In genomic region chr2:222451270-222451674, GRCh38 we compare ENCODE assay signal across 9 cellular contexts. TPM values are rescaled to one million over a fixed set of nuclear protein-coding genes. Genes with fewer than 3 reads are reported as not detected.
A peak's percentile ranks its signal among the peaks of the same experiment; 100 is the strongest.
DNase-seq lines count a peak whose midpoint lies in the region; ATAC-seq, FAIRE-seq and TF ChIP-seq lines count a peak whose summit lies in the region.
"Had no signal": no experiment of that assay in that cellular context is flagged by ENCODE, and none has a peak within 500 bp of the region (broad histone marks: within the 10 kb centered on the region; RNA-seq: fewer than 3 reads in every experiment).

No MANE protein-coding gene starts in this region.

- peak; percentile 100 for ATAC-seq in GM19468 (IDR thresholded peaks at IDR 0.05; ENCODE audit: extremely low read depth, unreplicated experiment)
- peak; percentile 100 for ATAC-seq in HG03139 (IDR thresholded peaks at IDR 0.05; ENCODE audit: unreplicated experiment)
- ATAC-seq in natural killer cell = no peak

- no peak overlapping the region for H3K4me3 Mint-ChIP-seq in natural killer cell

- TF ChIP-seq CTCF in foreskin fibroblast (IDR thresholded peaks at IDR 0.05; ENCODE audit: low read depth, low read length) = no peak
- TF ChIP-seq CTCF in natural killer cell (IDR thresholded peaks at IDR 0.05) = no peak

- no peaks in the 10 kb centered on the region for H3K4me1 Mint-ChIP-seq in natural killer cell

- H3K36me3 Mint-ChIP-seq in natural killer cell = no peaks in the 10 kb centered on the region

- H3K4me3 ChIP-seq in foreskin fibroblast (ENCODE audit: low read depth in 1 of 2, low read length in 2 of 2) = no peak overlapping the region
- no peak overlapping the region for H3K4me3 ChIP-seq in H7 (ENCODE audit: insufficient read depth, low read depth, low read length)

- H3K9me3 Mint-ChIP-seq in natural killer cell = peaks cover 2% of the 10 kb centered on the region in 2 donors

- DNase-seq in GM18507 (ENCODE audit: extremely low spot score, insufficient read length, low read depth) = peak; percentile 40
- peak; percentile 8 to 55 for DNase-seq in foreskin fibroblast
- no peak for DNase-seq in natural killer cell
- no peak for DNase-seq in middle frontal gyrus (ENCODE audit: extremely low spot score, low spot score)
- DNase-seq in erythroblast (lab: John Stamatoyannopoulos, UW) = no peak
- DNase-seq in H7 = no peak
- DNase-seq: SHP77 had no signal

- no peak overlapping the region for H3K27ac Mint-ChIP-seq in natural killer cell

- no peaks in the 10 kb centered on the region for H3K27me3 ChIP-seq in H7 (ENCODE audit: control insufficient read depth, insufficient read depth, low read length)

- FAIRE-seq in GM18507 (lab: Jason Lieb, UNC) = peak; percentile 96

- no peaks in the 10 kb centered on the region for H3K36me3 ChIP-seq in H7 (replicated peaks; ENCODE audit: control insufficient read depth, insufficient read depth, low read length)

- intact Hi-C loops in natural killer cell (cut with micrococcal nuclease) = no loop called here

- peaks cover 0 to 17% of the 10 kb centered on the region in 2 donors for H3K27me3 Mint-ChIP-seq in natural killer cell (ENCODE audit: low read depth in 2 of 2)

- TF ChIP-seq POLR2A in erythroblast (IDR thresholded peaks at IDR 0.05; ENCODE audit: low read length) = no peak

RNA-seq across cellular contexts. Expression of gene SGPP2, which starts 26.9 kb away (rescaled TPM):
- under 1 TPM in 2 of 3 donors, not detected in 1; 0.25 to 0.30 TPM for total RNA-seq in natural killer cell
- not detected in 2 replicates for total RNA-seq in H7 (2014; rRNA removed; shearing (Covaris generic))

Comparison
In these comparisons a context has a peak if more than half of its experiments do, and no peak if none do; other contexts are left out.
1. DNase-seq: peak in GM18507 (single experiment) and foreskin fibroblast (2 of 2); none in natural killer cell (single experiment), middle frontal gyrus (single experiment), erythroblast (0 of 2) and H7 (single experiment).
2. ATAC-seq: peak in GM19468 (single experiment) and HG03139 (single experiment); none in natural killer cell (0 of 3).